ENCODE assay signal across 23 cellular contexts in the genomic region with DNA sequence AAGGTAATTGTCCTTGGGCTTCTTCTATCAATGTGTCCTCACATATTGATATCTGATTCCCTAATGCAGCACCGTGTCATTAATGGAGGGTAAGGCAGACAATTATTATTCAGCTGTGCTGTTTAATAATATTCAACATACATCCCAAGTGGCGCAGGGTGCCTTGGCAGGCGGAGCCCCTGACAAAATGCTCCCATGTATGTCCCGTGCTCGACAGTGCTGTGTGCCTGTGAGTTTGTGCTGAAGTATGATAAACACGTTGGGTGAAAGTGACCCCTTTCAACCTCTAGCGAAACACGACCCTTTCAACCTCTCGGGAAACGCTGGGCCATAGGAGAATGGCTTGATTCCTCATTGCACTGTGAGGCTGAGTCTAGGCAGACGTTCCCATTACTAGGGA. TPM values are rescaled to one million over a fixed set of nuclear protein-coding genes. Genes with fewer than 3 reads are reported as not detected.
DNase-seq lines count a peak whose midpoint lies in the region; ATAC-seq, FAIRE-seq and TF ChIP-seq lines count a peak whose summit lies in the region.
"Had no signal": no experiment of that assay in that cellular context is flagged by ENCODE, and none has a peak within 500 bp of the region (broad histone marks: within the 10 kb centered on the region; RNA-seq: fewer than 3 reads in every experiment).

No MANE protein-coding gene starts in this region.

- H3K23ac ChIP-seq in mesenchymal stem cell (ENCODE audit: low read length in 2 of 2), result no peak overlapping the region

- H2BK12ac ChIP-seq in mesenchymal stem cell (ENCODE audit: low read length in 2 of 2), result peak overlapping the region; percentile 85 to 99

- in situ Hi-C loops in mammary epithelial cell (cut with MboI; ENCODE audit: low sequenced_read_pairs in 2 of 2), result no loop called here

- no peaks in the 10 kb centered on the region for H3K27me3 ChIP-seq in mammary epithelial cell (ENCODE audit: insufficient read depth, low read length)
- no peaks in the 10 kb centered on the region for H3K27me3 ChIP-seq in mesenchymal stem cell (ENCODE audit: control insufficient read depth in 1 of 2, insufficient read depth in 1 of 2, low read length in 2 of 2)
- H3K27me3 ChIP-seq: SJCRH30, spleen, transverse colon had no signal

- peak overlapping the region; percentile 23 to 86 for H3K18ac ChIP-seq in mesenchymal stem cell (ENCODE audit: low read depth in 1 of 2, low read length in 2 of 2)

- peak overlapping the region; percentile 78 for H4K91ac ChIP-seq in mesenchymal stem cell (ENCODE audit: low read length)

- H4K8ac ChIP-seq in mesenchymal stem cell (ENCODE audit: low read length), result peak overlapping the region; percentile 65

- 87% methylated on average over 11 of the region's 11 CpGs for WGBS in A549 (ENCODE audit: missing lambda C conversion rate)
- WGBS in mammary epithelial cell (ENCODE audit: low coverage, missing lambda C conversion rate), result 86% methylated on average over 11 of the region's 11 CpGs
- WGBS in mesenchymal stem cell, result 82% methylated on average over 10 of the region's 11 CpGs

- dilution Hi-C loops in mammary epithelial cell (cut with HindIII; ENCODE audit: low sequenced_read_pairs), result no loop called here

- peaks cover 80% of the 10 kb centered on the region for H3K79me2 ChIP-seq in mammary epithelial cell (ENCODE audit: insufficient read depth, low read length)

- no peaks in the 10 kb centered on the region for H3K9me3 ChIP-seq in A549
- no peaks in the 10 kb centered on the region for H3K9me3 ChIP-seq in HEK293 (ENCODE audit: control insufficient read depth, insufficient read depth, low read depth, low read length)
- H3K9me3 ChIP-seq in mammary epithelial cell (replicated peaks; ENCODE audit: insufficient read depth, low read length), result no peaks in the 10 kb centered on the region
- no peaks in the 10 kb centered on the region for H3K9me3 ChIP-seq in mesenchymal stem cell (ENCODE audit: control insufficient read depth, low read length)
- H3K9me3 ChIP-seq: left ventricle myocardium inferior, SJCRH30, spleen, transverse colon had no signal

- H2BK5ac ChIP-seq in mesenchymal stem cell (ENCODE audit: low read depth, low read length, poor library complexity, severe bottlenecking), result no peak overlapping the region

- H3K4me2 ChIP-seq in A549, result peak overlapping the region; percentile 33
- H3K4me2 ChIP-seq in mammary epithelial cell (ENCODE audit: insufficient read depth, low read depth, low read length), result no peak overlapping the region
- H3K4me2 ChIP-seq in mesenchymal stem cell (ENCODE audit: low read length, poor library complexity, severe bottlenecking), result no peak overlapping the region

- H3K4me3 ChIP-seq in A549 (no peak overlapping the region), HEK293 (ENCODE audit: low read depth, low read length) (no peak overlapping the region), mammary epithelial cell (replicated peaks in 1 of 3; ENCODE audit: insufficient read depth in 1 of 3, low read depth in 2 of 3, low read length in 3 of 3) (no peak overlapping the region), mesenchymal stem cell (ENCODE audit: insufficient read depth in 1 of 2, low read depth in 1 of 2, low read length in 2 of 2) (no peak overlapping the region)
- H3K4me3 ChIP-seq: left ventricle myocardium inferior, SJCRH30, spleen, transverse colon had no signal

- TF ChIP-seq CTCF in A549 (IDR thresholded peaks at IDR 0.05) (no peak), HEK293 (tag by site-specific recombination; IDR thresholded peaks at IDR 0.05) (no peak), mammary epithelial cell (conservative IDR thresholded peaks at IDR 0.05 in 1 of 2, IDR thresholded peaks at IDR 0.05 in 1 of 2; ENCODE audit: extremely low read depth in 1 of 2, insufficient read depth in 1 of 2, low read depth in 1 of 2, low read length in 2 of 2) (no peak)

- peak overlapping the region; percentile 11 for H2AK5ac ChIP-seq in mesenchymal stem cell (ENCODE audit: low read length, severe bottlenecking)

- DNase-seq in A549 (ENCODE audit: low read depth in 1 of 2, low spot score in 1 of 2) (no peak), mammary epithelial cell (no peak), mesenchymal stem cell (no peak), pons (ENCODE audit: low spot score) (no peak)
- DNase-seq in stimulated activated CD4-positive, alpha-beta T cell treated with anti-CD3 and anti-CD28 coated beads, Interleukin-2, amount 100 ng/mL, for 24 hours, result no peak
- DNase-seq: activated CD4-positive, alpha-beta T cell treated with anti-CD3 and anti-CD28 coated beads, Interleukin-2, amount 50 U/mL, for 1 hour; activated naive CD4-positive, alpha-beta T cell treated with anti-CD3 and anti-CD28 coated beads, Interleukin-2, amount 50 U/mL, for 16 hours; DMS79 treated with DMSO at 0.1 percent for 48 hours; GOT3; left ventricle myocardium inferior; naive B cell; NCI-H2081; NCI-H69; SJCRH30; spleen; stimulated activated CD4-positive, alpha-beta T cell treated with anti-CD3 and anti-CD28 coated beads, Interleukin-2, amount 100 ng/mL, for 48 hours; transverse colon had no signal

- H3K27ac ChIP-seq in A549 (peak overlapping the region; percentile 92 to 99), HEK293 (ENCODE audit: extremely low read depth, low read depth, low read length) (no peak overlapping the region), mammary epithelial cell (ENCODE audit: insufficient read depth, low read depth, low read length) (peak overlapping the region; percentile 5), mesenchymal stem cell (ENCODE audit: low read length, poor library complexity, severe bottlenecking) (no peak overlapping the region)
- H3K27ac ChIP-seq: C4-2B, left ventricle myocardium inferior, SJCRH30, spleen, transverse colon had no signal

- no peak for TF ChIP-seq RAD21 in A549 (conservative IDR thresholded peaks at IDR 0.05 in 1 of 2, IDR thresholded peaks at IDR 0.05 in 1 of 2)

- peaks cover 15% of the 10 kb centered on the region for H3K79me1 ChIP-seq in mesenchymal stem cell (replicated peaks; ENCODE audit: low read length, poor library complexity, severe bottlenecking)

- no peak overlapping the region for H2BK120ac ChIP-seq in mesenchymal stem cell (ENCODE audit: low read depth, low read length)

- H3K14ac ChIP-seq in mesenchymal stem cell (ENCODE audit: low read length in 2 of 2), result peak overlapping the region in 1 of 2 experiments; percentile 37

- POLR2A ChIA-PET in A549 (lab: Yijun Ruan, JAX) (interaction anchor here (0.6 to 1.1 kb wide), 3 partner anchors 8 to 27 kb away, joined by 3 to 7 read pairs (median 4); no protein-coding TSS in a partner anchor), HEK293 (lab: Yijun Ruan, JAX) (no interaction called here)

- peak overlapping the region; percentile 78 to 83 for H3K4ac ChIP-seq in mesenchymal stem cell (ENCODE audit: low read depth in 1 of 2, low read length in 2 of 2)

- no peak overlapping the region for H2BK15ac ChIP-seq in mesenchymal stem cell (ENCODE audit: low read depth, poor library complexity, severe bottlenecking)

- BruUV-seq in mammary epithelial cell (replicated peaks; lab: Mats Ljungman, UMichigan), result no TSS peak

- TF ChIP-seq POLR2A in A549 (IDR thresholded peaks at IDR 0.05; ENCODE audit: low read length), result no peak

- no peaks in the 10 kb centered on the region for H4K20me1 ChIP-seq in mammary epithelial cell (ENCODE audit: insufficient read depth, low read length)

- ATAC-seq in A549 (no peak), GM19455 (IDR thresholded peaks at IDR 0.05; ENCODE audit: unreplicated experiment) (no peak), GM21447 (IDR thresholded peaks at IDR 0.05; ENCODE audit: unreplicated experiment) (no peak)

- H3K9ac ChIP-seq in mammary epithelial cell (ENCODE audit: insufficient read depth, low read length) (no peak overlapping the region), mesenchymal stem cell (ENCODE audit: low read length) (peak overlapping the region; percentile 44)

- H3K36me3 ChIP-seq in HEK293 (ENCODE audit: control insufficient read depth in 2 of 2, insufficient read depth in 1 of 2, low read length in 2 of 2) (peaks cover 10 to 42% of the 10 kb centered on the region in 2 experiments; a peak in 2 of 3 replicates), mammary epithelial cell (ENCODE audit: insufficient read depth, low read length) (peaks cover 30% of the 10 kb centered on the region), mesenchymal stem cell (ENCODE audit: control insufficient read depth in 1 of 2, insufficient read depth in 2 of 2, low read depth in 1 of 2, low read length in 2 of 2) (peaks cover 19 to 31% of the 10 kb centered on the region in 2 experiments)
- H3K36me3 ChIP-seq: SJCRH30, transverse colon had no signal

- no peak for FAIRE-seq in A549 (lab: Jason Lieb, UNC)
- FAIRE-seq: endometrium, GM18507 had no signal

- CTCF ChIA-PET in A549 (lab: Yijun Ruan, JAX) (interaction anchor here (1.5 kb wide), 1 partner anchor 28 kb away, joined by 3 read pairs; no protein-coding TSS in a partner anchor), HEK293 (lab: Yijun Ruan, JAX) (no interaction called here), mammary epithelial cell (lab: Charles Lee; ENCODE audit: low non-redundant PET) (no interaction called here)

- TF ChIP-seq EP300 in A549 (IDR thresholded peaks at IDR 0.05), result no peak

- intact Hi-C loops in mammary epithelial cell (cut with micrococcal nuclease), result no loop called here

- H2AFZ ChIP-seq in mammary epithelial cell (ENCODE audit: low read depth, low read length) (no peak overlapping the region), mesenchymal stem cell (ENCODE audit: low read depth, low read length) (no peak overlapping the region)

- peaks cover 80% of the 10 kb centered on the region for H3K4me1 ChIP-seq in A549
- peaks cover 13% of the 10 kb centered on the region for H3K4me1 ChIP-seq in HEK293 (ENCODE audit: control insufficient read depth, insufficient read depth, low read length)
- peaks cover 48% of the 10 kb centered on the region for H3K4me1 ChIP-seq in mammary epithelial cell (ENCODE audit: insufficient read depth, low read length)
- H3K4me1 ChIP-seq in mesenchymal stem cell (ENCODE audit: control insufficient read depth, insufficient read depth, low read depth, low read length), result peaks cover 42% of the 10 kb centered on the region
- H3K4me1 ChIP-seq: SJCRH30 had no signal

TF ChIP-seq in A549, 52 proteins besides CTCF, POLR2A, EP300 and RAD21 (continues in another document):
- TF ChIP-seq HOXB5 (CRISPR knock-in tag; IDR thresholded peaks at IDR 0.05) (no peak), EHF (CRISPR knock-in tag; IDR thresholded peaks at IDR 0.05) (no peak), ZSCAN20 (CRISPR knock-in tag; IDR thresholded peaks at IDR 0.05) (no peak)

TF ChIP-seq in HEK293, 187 proteins besides CTCF, POLR2A, EP300 and RAD21 (continues in another document):
- TF ChIP-seq PRDM1 (tag by site-specific recombination; IDR thresholded peaks at IDR 0.05), result peak; percentile 39; the same call in 1 of the 2 replicates

RNA-seq across cellular contexts. Expression of gene PFKP, which starts 31.3 kb away (rescaled TPM):
- polyA plus RNA-seq in A549 (2011; rRNA removed) (164 and 166 TPM in 2 replicates), A549 (2017; fragmentation: RNase III; extraction: RNeasy Plus Mini Kit Qiagen cat#74134 plus additional on column Dnase treatment) (273 to 329 TPM (median 279 TPM) in 3 replicates), mammary epithelial cell (201 TPM)
- polyA plus RNA-seq in A549 (2012; cell fraction: cytosol; rRNA removed), result 360 and 395 TPM in 2 replicates
- 741 and 798 TPM in 2 replicates for polyA plus RNA-seq in A549 (2012; cell fraction: nucleus; rRNA removed)
- 130 and 164 TPM in 2 replicates for polyA minus RNA-seq in A549 (2011; rRNA and poly(A)+ RNA removed)
- total RNA-seq in mammary epithelial cell, result 100 to 1,000 TPM; 142 to 272 TPM
- 208 TPM for polyA minus RNA-seq in mammary epithelial cell
- 57.2 TPM for polyA plus RNA-seq in mesenchymal stem cell (2013, experiment 1 of 2)
- 54.3 TPM for polyA plus RNA-seq in mesenchymal stem cell (2013, experiment 2 of 2)

Comparison
In these comparisons a context has a peak if more than half of its experiments do, and no peak if none do; other contexts are left out.
1. H3K27ac ChIP-seq: peak in A549 (2 of 2) and mammary epithelial cell (single experiment); none in HEK293 (single experiment) and mesenchymal stem cell (single experiment).